8 cellular contexts compared by ENCODE assay signal in genomic region chr6:149923327-149923986, GRCh38. TPM values are rescaled to one million over a fixed set of nuclear protein-coding genes. Genes with fewer than 3 reads are reported as not detected.
A peak's percentile ranks its signal among the peaks of the same experiment; 100 is the strongest.
DNase-seq lines count a peak whose midpoint lies in the region; ATAC-seq and TF ChIP-seq lines count a peak whose summit lies in the region.

No MANE protein-coding gene starts in this region.

- peaks cover 68% of the 10 kb centered on the region for H3K27me3 ChIP-seq in mononuclear cell (ENCODE audit: insufficient read depth, low read length)
- H3K27me3 ChIP-seq in MM.1S (replicated peaks; ENCODE audit: insufficient read depth, low read length), result peaks cover 72% of the 10 kb centered on the region

- H3K4me3 ChIP-seq in mononuclear cell (ENCODE audit: low read length) (peak overlapping the region; percentile 14), MM.1S (ENCODE audit: low read length) (no peak overlapping the region)

- H3K79me2 ChIP-seq in MM.1S (ENCODE audit: low read length), result no peaks in the 10 kb centered on the region

- ATAC-seq in central memory CD8-positive, alpha-beta T cell (replicated peaks; ENCODE audit: extremely low read depth, poor library complexity, severe bottlenecking), result peak; percentile 6
- no peak for ATAC-seq in HG02870 (IDR thresholded peaks at IDR 0.05; ENCODE audit: unreplicated experiment)

- no peaks in the 10 kb centered on the region for H3K36me3 Mint-ChIP-seq in activated naive CD4-positive, alpha-beta T cell treated with anti-CD3 and anti-CD28 coated beads for 36 hours (ENCODE audit: low read depth)
- peaks cover 7% of the 10 kb centered on the region for H3K36me3 Mint-ChIP-seq in central memory CD8-positive, alpha-beta T cell (ENCODE audit: insufficient read depth)

- intact Hi-C loops in activated naive CD4-positive, alpha-beta T cell treated with anti-CD3 and anti-CD28 coated beads for 36 hours (cut with micrococcal nuclease), result loop anchor here (1.0 to 10.0 kb wide), 4 partner anchors 59 to 359 kb away; partner anchors contain the start of genes KATNA1, LATS1 and LRP11

- peaks cover 60% of the 10 kb centered on the region for H3K27me3 Mint-ChIP-seq in activated naive CD4-positive, alpha-beta T cell treated with anti-CD3 and anti-CD28 coated beads for 36 hours (ENCODE audit: low read depth)
- peaks cover 100% of the 10 kb centered on the region for H3K27me3 Mint-ChIP-seq in central memory CD8-positive, alpha-beta T cell

- in situ Hi-C loops in KBM-7 (cut with MboI; ENCODE audit: low pct_unique_long_range_greater_than_20kb, low sequenced_read_pairs), result no loop called here

- no peaks in the 10 kb centered on the region for H4K20me1 ChIP-seq in MM.1S (ENCODE audit: insufficient read depth, low read length)

- no peak overlapping the region for H3K27ac Mint-ChIP-seq in activated naive CD4-positive, alpha-beta T cell treated with anti-CD3 and anti-CD28 coated beads for 36 hours
- no peak overlapping the region for H3K27ac Mint-ChIP-seq in central memory CD8-positive, alpha-beta T cell (ENCODE audit: low read depth)

- no peak overlapping the region for H3K27ac ChIP-seq in MM.1S (ENCODE audit: low read length)

- no peaks in the 10 kb centered on the region for H3K36me3 ChIP-seq in MM.1S (replicated peaks; ENCODE audit: insufficient read depth, low read length)

- H3F3A ChIP-seq in MM.1S (ENCODE audit: insufficient read depth, low read length), result no peaks in the 10 kb centered on the region

- no peak for TF ChIP-seq CTCF in MM.1S (IDR thresholded peaks at IDR 0.05; ENCODE audit: low read length)

- H3K4me1 Mint-ChIP-seq in activated naive CD4-positive, alpha-beta T cell treated with anti-CD3 and anti-CD28 coated beads for 36 hours (ENCODE audit: low read depth), result peaks cover 15% of the 10 kb centered on the region
- H3K4me1 Mint-ChIP-seq in central memory CD8-positive, alpha-beta T cell, result peaks cover 18% of the 10 kb centered on the region

- H3K4me2 ChIP-seq in MM.1S (ENCODE audit: low read depth, low read length), result no peak overlapping the region

- H3K9me3 Mint-ChIP-seq in activated naive CD4-positive, alpha-beta T cell treated with anti-CD3 and anti-CD28 coated beads for 36 hours, result no peaks in the 10 kb centered on the region
- H3K9me3 Mint-ChIP-seq in central memory CD8-positive, alpha-beta T cell, result no peaks in the 10 kb centered on the region

- H3K4me1 ChIP-seq in mononuclear cell (ENCODE audit: insufficient read depth, low read length), result peaks cover 25% of the 10 kb centered on the region
- no peaks in the 10 kb centered on the region for H3K4me1 ChIP-seq in MM.1S (ENCODE audit: low read length)

- H3K9me3 ChIP-seq in mononuclear cell (ENCODE audit: low read depth, low read length) (no peaks in the 10 kb centered on the region), MM.1S (replicated peaks; ENCODE audit: insufficient read depth, low read length) (no peaks in the 10 kb centered on the region)

- CTCF ChIA-PET in activated naive CD4-positive, alpha-beta T cell treated with anti-CD3 and anti-CD28 coated beads for 36 hours (lab: Charles Lee), result interaction anchor here (0.9 to 2.5 kb wide), 6 partner anchors 23 to 90 kb away, joined by 3 to 19 read pairs (median 7); no protein-coding TSS in a partner anchor

- no peak for DNase-seq in activated naive CD4-positive, alpha-beta T cell treated with anti-CD3 and anti-CD28 coated beads for 36 hours
- DNase-seq in activated naive CD4-positive, alpha-beta T cell (lab: John Stamatoyannopoulos, UW), result no peak
- no peak for DNase-seq in central memory CD8-positive, alpha-beta T cell (ENCODE audit: low spot score in 2 of 2)
- DNase-seq in ureter (ENCODE audit: low spot score) (peak; percentile 40), KBM-7 (no peak), MM.1S (no peak)

- no peak overlapping the region for H3K9ac ChIP-seq in MM.1S (ENCODE audit: low read length)

- H3K9me2 ChIP-seq in MM.1S (replicated peaks; ENCODE audit: insufficient read depth, low read length), result no peaks in the 10 kb centered on the region

- H3K4me3 Mint-ChIP-seq in activated naive CD4-positive, alpha-beta T cell treated with anti-CD3 and anti-CD28 coated beads for 36 hours, result peak overlapping the region; percentile 76
- peak overlapping the region; percentile 83 for H3K4me3 Mint-ChIP-seq in central memory CD8-positive, alpha-beta T cell

- H2AFZ ChIP-seq in MM.1S (ENCODE audit: low read length), result no peak overlapping the region

RNA-seq across cellular contexts. Expression of gene RAET1G, which starts 0.5 kb away (rescaled TPM):
- not detected for total RNA-seq in activated naive CD4-positive, alpha-beta T cell treated with anti-CD3 and anti-CD28 coated beads for 36 hours
- not detected for total RNA-seq in mononuclear cell
- total RNA-seq in ureter, result 5.2 TPM

RNA-seq across cellular contexts. Expression of gene ULBP2, which starts 18.4 kb away (rescaled TPM):
- total RNA-seq in activated naive CD4-positive, alpha-beta T cell treated with anti-CD3 and anti-CD28 coated beads for 36 hours, result 1 to 10 TPM in 1 of 2 experiments, under 1 TPM in 1; 0.69 to 1.4 TPM
- total RNA-seq in mononuclear cell (0.94 TPM), ureter (3.0 TPM)

RNA-seq across cellular contexts. Expression of gene RAET1E, which starts 25.5 kb away (rescaled TPM):
- not detected for total RNA-seq in activated naive CD4-positive, alpha-beta T cell treated with anti-CD3 and anti-CD28 coated beads for 36 hours
- total RNA-seq in mononuclear cell (not detected), ureter (5.5 TPM)

RNA-seq across cellular contexts. Expression of gene ULBP1, which starts 40.3 kb away (rescaled TPM):
- total RNA-seq in activated naive CD4-positive, alpha-beta T cell treated with anti-CD3 and anti-CD28 coated beads for 36 hours, result 1 to 10 TPM; 2.6 to 2.8 TPM
- total RNA-seq in mononuclear cell, result 0.10 TPM
- total RNA-seq in ureter, result 2.5 TPM

RNA-seq across cellular contexts. Expression of gene LRP11, which starts 59.3 kb away (rescaled TPM):
- 1 to 10 TPM; 4.6 to 4.7 TPM for total RNA-seq in activated naive CD4-positive, alpha-beta T cell treated with anti-CD3 and anti-CD28 coated beads for 36 hours
- total RNA-seq in mononuclear cell (0.21 TPM), ureter (73.6 TPM)
